Comparison of ENCODE assay signal across 17 cellular contexts in genomic region chr21:41677671-41678015, GRCh38.
DNase-seq lines count a peak whose midpoint lies in the region; TF ChIP-seq lines count a peak whose summit lies in the region.
"Had no signal": no experiment of that assay in that cellular context is flagged by ENCODE, and none has a peak within 500 bp of the region (broad histone marks: within the 10 kb centered on the region; RNA-seq: fewer than 3 reads in every experiment).

No MANE protein-coding gene starts in this region.

- no peak for TF ChIP-seq CTCF in breast epithelium (IDR thresholded peaks at IDR 0.05)

- H3K4me1 ChIP-seq in breast epithelium (peaks cover 0 to 5% of the 10 kb centered on the region in 2 donors), mucosa of stomach (ENCODE audit: control insufficient read depth, insufficient read depth, low read length) (peaks cover 52% of the 10 kb centered on the region)
- H3K4me1 ChIP-seq: BLaER1 treated with 17β-estradiol and CSF1 and Interleukin-3, amounts not matched to agents 10 nM and 100 nM; HAP-1 had no signal

- H3K27me3 ChIP-seq in breast epithelium (no peaks in the 10 kb centered on the region), mucosa of stomach (ENCODE audit: control insufficient read depth, insufficient read depth, low read length) (peaks cover under 1% of the 10 kb centered on the region)
- H3K27me3 ChIP-seq: BLaER1 treated with 17β-estradiol and CSF1 and Interleukin-3, amounts not matched to agents 10 nM and 100 nM; right atrium auricular region; tibial nerve had no signal

- H3K36me3 ChIP-seq in breast epithelium (no peaks in the 10 kb centered on the region), mucosa of stomach (ENCODE audit: control insufficient read depth, insufficient read depth, low read length) (no peaks in the 10 kb centered on the region)
- H3K36me3 ChIP-seq: BLaER1 treated with 17β-estradiol and CSF1 and Interleukin-3, amounts not matched to agents 10 nM and 100 nM; HAP-1; right atrium auricular region; tibial nerve had no signal

- DNase-seq in DMS153 (lab: John Stamatoyannopoulos, UW) (peak; percentile 90), NCI-H2029 treated with DMSO at 0.1 percent for 48 hours (lab: John Stamatoyannopoulos, UW) (peak; percentile 95), breast epithelium (ENCODE audit: low spot score in 2 of 2) (no peak), EL (no peak), retina (no peak), cerebellum (ENCODE audit: low spot score) (no peak)
- DNase-seq in activated effector memory CD4-positive, alpha-beta T cell treated with anti-CD3 and anti-CD28 coated beads, Interleukin-2, amount 50 U/mL, for 16 hours, result no peak
- DNase-seq: activated naive CD4-positive, alpha-beta T cell treated with Interleukin-2 at 50 U/mL for 16 hours; cortex of kidney; KG1; NCI-H524 treated with DMSO at 0.1 percent for 48 hours had no signal

- no peak for TF ChIP-seq POLR2A in breast epithelium (IDR thresholded peaks at IDR 0.05)

- no peak overlapping the region for H3K4me3 ChIP-seq in breast epithelium
- H3K4me3 ChIP-seq in mucosa of stomach (ENCODE audit: low read length), result peak overlapping the region; percentile 45
- H3K4me3 ChIP-seq: BLaER1 treated with 17β-estradiol and CSF1 and Interleukin-3, amounts not matched to agents 10 nM and 100 nM; HAP-1; lung; right atrium auricular region; tibial nerve had no signal

- peak overlapping the region; percentile 93 to 94 for H3K27ac ChIP-seq in breast epithelium
- H3K27ac ChIP-seq: BLaER1 treated with 17β-estradiol and CSF1 and Interleukin-3, amounts not matched to agents 10 nM and 100 nM; right atrium auricular region had no signal

- intact Hi-C loops in breast epithelium (cut with DNase I; ENCODE audit: low total_unique reads), result no loop called here

- peak overlapping the region; percentile 52 for H3K9ac ChIP-seq in mucosa of stomach (ENCODE audit: low read length)
- H3K9ac ChIP-seq: BLaER1 treated with 17β-estradiol and CSF1 and Interleukin-3, amounts not matched to agents 10 nM and 100 nM had no signal

- H3K9me3 ChIP-seq in breast epithelium (no peaks in the 10 kb centered on the region), mucosa of stomach (ENCODE audit: control insufficient read depth, low read length) (no peaks in the 10 kb centered on the region)
- H3K9me3 ChIP-seq: BLaER1 treated with 17β-estradiol and CSF1 and Interleukin-3, amounts not matched to agents 10 nM and 100 nM; HAP-1; right atrium auricular region; tibial nerve had no signal

Comparison
In these comparisons a context has a peak if more than half of its experiments do, and no peak if none do; other contexts are left out.
1. DNase-seq: peak in DMS153 (single experiment) and NCI-H2029 treated with DMSO at 0.1 percent for 48 hours (single experiment); none in breast epithelium (0 of 2), EL (single experiment), retina (single experiment), cerebellum (single experiment) and activated effector memory CD4-positive, alpha-beta T cell treated with anti-CD3 and anti-CD28 coated beads, Interleukin-2, amount 50 U/mL, for 16 hours (single experiment).